20 cellular contexts compared by ENCODE assay signal in the genomic region with DNA sequence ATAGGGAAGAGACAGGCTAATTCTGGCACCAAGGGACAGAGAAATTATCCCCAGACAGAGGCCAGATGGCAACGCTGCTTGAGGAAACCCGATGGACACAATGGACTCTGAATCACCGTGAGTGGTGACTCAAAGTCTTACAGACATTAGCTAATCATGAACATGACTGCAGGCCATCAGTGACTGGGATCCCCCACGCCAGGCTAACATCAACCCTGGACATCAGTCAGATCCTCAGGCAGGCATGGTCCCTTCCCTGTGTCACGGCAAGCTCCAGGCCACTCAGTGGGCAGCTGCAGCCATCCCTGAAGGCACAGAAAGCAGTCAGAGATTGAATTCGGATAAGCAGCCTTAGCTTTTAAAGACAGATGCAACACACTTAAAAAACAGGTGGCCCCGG. TPM values are rescaled to one million over a fixed set of nuclear protein-coding genes. Genes with fewer than 3 reads are reported as not detected.
DNase-seq lines count a peak whose midpoint lies in the region; ATAC-seq and TF ChIP-seq lines count a peak whose summit lies in the region.
"Had no signal": no experiment of that assay in that cellular context is flagged by ENCODE, and none has a peak within 500 bp of the region (broad histone marks: within the 10 kb centered on the region; RNA-seq: fewer than 3 reads in every experiment).

No MANE protein-coding gene starts in this region.

- H3K4me1 ChIP-seq in foreskin keratinocyte (no peaks in the 10 kb centered on the region), HAP-1 (no peaks in the 10 kb centered on the region)
- H3K4me1 ChIP-seq: suprapubic skin had no signal

- no peak overlapping the region for H3K27ac ChIP-seq in WERI-Rb-1
- no peak overlapping the region for H3K27ac ChIP-seq in foreskin keratinocyte
- H3K27ac ChIP-seq: ovary, suprapubic skin had no signal

- H3K9me3 ChIP-seq in WERI-Rb-1 (ENCODE audit: severe bottlenecking) (no peaks in the 10 kb centered on the region), HAP-1 (no peaks in the 10 kb centered on the region)
- H3K9me3 ChIP-seq: ovary had no signal

- in situ Hi-C loops in HAP-1 (cut with MboI; ENCODE audit: low sequenced_read_pairs) = no loop called here

- H3K36me3 ChIP-seq in WERI-Rb-1 (no peaks in the 10 kb centered on the region), HAP-1 (replicated peaks) (no peaks in the 10 kb centered on the region)
- H3K36me3 ChIP-seq: ovary, suprapubic skin had no signal

- H3K4me3 ChIP-seq in WERI-Rb-1 (ENCODE audit: low read depth, low read length) = no peak overlapping the region
- no peak overlapping the region for H3K4me3 ChIP-seq in HAP-1
- H3K4me3 ChIP-seq: ovary, suprapubic skin had no signal

- ATAC-seq in foreskin keratinocyte (peak; percentile 31), HG03196 (IDR thresholded peaks at IDR 0.05; ENCODE audit: unreplicated experiment) (no peak)
- ATAC-seq: Panc1, T-helper 17 cell had no signal

- H3K27me3 ChIP-seq in WERI-Rb-1 (ENCODE audit: insufficient read depth, low read depth, severe bottlenecking) = no peaks in the 10 kb centered on the region
- no peaks in the 10 kb centered on the region for H3K27me3 ChIP-seq in foreskin keratinocyte
- H3K27me3 ChIP-seq in HAP-1 (ENCODE audit: low read depth) = no peaks in the 10 kb centered on the region
- H3K27me3 ChIP-seq: ovary, suprapubic skin had no signal

- no peak for TF ChIP-seq CTCF in WERI-Rb-1 (IDR thresholded peaks at IDR 0.05; ENCODE audit: low read depth, low read length)
- TF ChIP-seq CTCF in foreskin keratinocyte (conservative IDR thresholded peaks at IDR 0.05) = no peak

- DNase-seq in A172 (ENCODE audit: low spot score) = peak; percentile 62
- DNase-seq in HCEC 1CT = peak; percentile 65
- DNase-seq in WERI-Rb-1 = peak; percentile 37
- DNase-seq in foreskin keratinocyte = peak; percentile 23 to 63
- DNase-seq in SKM-1 (lab: John Stamatoyannopoulos, UW; ENCODE audit: unreplicated experiment) = no peak
- no peak for DNase-seq in HAP-1 (ENCODE audit: low spot score in 2 of 2)
- no peak for DNase-seq in effector CD8-positive, alpha-beta T cell (lab: John Stamatoyannopoulos, UW)
- DNase-seq: activated CD4-positive, alpha-beta memory T cell treated with anti-CD3 and anti-CD28 coated beads, Interleukin-2, amount 10 ng/mL, durations not matched to agents 7 days and 5 days; mesendoderm; NCI-H1417; NCI-H510A treated with DMSO at 0.1 percent for 48 hours; ovary; stimulated activated CD4-positive, alpha-beta T cell treated with anti-CD3 and anti-CD28 coated beads, Interleukin-12 subunit alpha, Interleukin-12 subunit beta, amount 100 ng/mL, for 4 hours; T-helper 17 cell had no signal

RNA-seq across cellular contexts. Expression of a gene that starts 23.8 kb away (rescaled TPM):
- 115 and 124 TPM in 2 replicates for total RNA-seq in A172 (2014; rRNA removed; shearing (Covaris generic))
- total RNA-seq in foreskin keratinocyte = 0.63 and 0.95 TPM in 2 replicates
- polyA plus RNA-seq in foreskin keratinocyte = 0.30 and 0.43 TPM in 2 replicates

RNA-seq across cellular contexts. Expression of a gene that starts 59.6 kb away (rescaled TPM):
- total RNA-seq in A172 (2014; rRNA removed; shearing (Covaris generic)) = 0.24 TPM in 1 of 2 replicates, not detected in the other
- total RNA-seq in foreskin keratinocyte = not detected in 2 replicates
- not detected in 2 replicates for polyA plus RNA-seq in foreskin keratinocyte
- total RNA-seq: A673; activated CD4-positive, alpha-beta memory T cell treated with anti-CD3 and anti-CD28 coated beads, Interleukin-2, amount 10 ng/mL, durations not matched to agents 7 days and 5 days; activated T-helper 2 cell treated with anti-CD3 and anti-CD28 coated beads, Interferon-gamma antibody, Interleukin-2, Interleukin-4, amounts not matched to agents 10 μg/mL and 5 μg/mL and 100 μg/mL, durations not matched to agents 14 hours and 24 hours and 36 hours; endothelial cell of umbilical vein; suprapubic skin; T-helper 17 cell had no signal
- polyA plus RNA-seq: endothelial cell of umbilical vein had no signal

Comparison
In these comparisons a context has a peak if more than half of its experiments do, and no peak if none do; other contexts are left out.
1. DNase-seq: peak in A172 (single experiment), HCEC 1CT (single experiment), WERI-Rb-1 (single experiment) and foreskin keratinocyte (2 of 2); none in SKM-1 (single experiment), HAP-1 (0 of 2) and effector CD8-positive, alpha-beta T cell (single experiment).
2. RNA of a gene that starts 23.8 kb away (total RNA-seq): 115 to 124 TPM in A172; 0.63 to 0.95 TPM in foreskin keratinocyte; every median in the first group is over 10 times any median in the second.